In the genomic region with DNA sequence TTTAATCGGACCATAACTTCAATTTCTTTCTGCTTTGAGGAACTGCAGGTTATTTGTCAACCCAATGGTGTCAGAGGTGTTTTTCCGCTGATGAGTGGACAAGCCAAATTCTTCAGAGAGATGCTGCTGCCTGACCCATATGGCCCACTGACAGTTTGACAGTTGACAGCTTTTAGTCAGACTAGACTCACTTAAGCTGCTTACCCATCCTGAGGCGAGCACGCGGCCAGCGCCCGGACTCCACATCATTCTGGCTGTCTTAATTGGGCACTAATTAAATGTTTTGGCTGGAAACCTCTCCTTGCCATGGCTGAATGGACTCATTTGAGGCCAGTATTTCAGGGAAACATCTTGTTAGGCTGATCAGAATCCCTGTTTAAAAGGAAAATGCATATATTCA, we compare ENCODE assay signal across 18 cellular contexts.
DNase-seq lines count a peak whose midpoint lies in the region; ATAC-seq and TF ChIP-seq lines count a peak whose summit lies in the region.
"Had no signal": no experiment of that assay in that cellular context is flagged by ENCODE, and none has a peak within 500 bp of the region (broad histone marks: within the 10 kb centered on the region; RNA-seq: fewer than 3 reads in every experiment).

No MANE protein-coding gene starts in this region.

- H3K36me3 Mint-ChIP-seq in glutamatergic neuron (ENCODE audit: unreplicated experiment) = peaks cover 3% of the 10 kb centered on the region
- H3K36me3 Mint-ChIP-seq in naive thymus-derived CD8-positive, alpha-beta T cell = no peaks in the 10 kb centered on the region
- H3K36me3 Mint-ChIP-seq in WTC11 = no peaks in the 10 kb centered on the region
- H3K36me3 Mint-ChIP-seq: CD4-positive, CD25-positive, alpha-beta regulatory T cell; CD8-positive, alpha-beta memory T cell had no signal

- CTCF ChIA-PET in WTC11 (lab: Charles Lee) = interaction anchor here (1.5 kb wide), 1 partner anchor 108 kb away, joined by 4 read pairs; no protein-coding TSS in a partner anchor
- CTCF ChIA-PET in HEK293T (lab: Yijun Ruan, JAX) = no interaction called here

- POLR2A ChIA-PET in naive thymus-derived CD8-positive, alpha-beta T cell (lab: Charles Lee) = no interaction called here
- POLR2A ChIA-PET in WTC11 (lab: Charles Lee) = no interaction called here
- POLR2A ChIA-PET in HEK293T (lab: Yijun Ruan, JAX) = no interaction called here

- H3K4me1 Mint-ChIP-seq in glutamatergic neuron (ENCODE audit: low read depth, unreplicated experiment) (peaks cover 11% of the 10 kb centered on the region), WTC11 (peaks cover 45% of the 10 kb centered on the region)
- H3K4me1 Mint-ChIP-seq in naive thymus-derived CD8-positive, alpha-beta T cell = no peaks in the 10 kb centered on the region
- H3K4me1 Mint-ChIP-seq: CD4-positive, CD25-positive, alpha-beta regulatory T cell; CD8-positive, alpha-beta memory T cell had no signal

- H3K27ac Mint-ChIP-seq in glutamatergic neuron (ENCODE audit: unreplicated experiment) = peak overlapping the region; percentile 29
- no peak overlapping the region for H3K27ac Mint-ChIP-seq in naive thymus-derived CD8-positive, alpha-beta T cell
- no peak overlapping the region for H3K27ac Mint-ChIP-seq in WTC11
- H3K27ac Mint-ChIP-seq: CD4-positive, CD25-positive, alpha-beta regulatory T cell; CD8-positive, alpha-beta memory T cell had no signal

- H3K27me3 Mint-ChIP-seq in glutamatergic neuron (ENCODE audit: unreplicated experiment) = no peaks in the 10 kb centered on the region
- H3K27me3 Mint-ChIP-seq in naive thymus-derived CD8-positive, alpha-beta T cell = peaks cover 0 to 3% (median 0%) of the 10 kb centered on the region in 5 donors
- H3K27me3 Mint-ChIP-seq in WTC11 (ENCODE audit: low read depth) = no peaks in the 10 kb centered on the region
- H3K27me3 Mint-ChIP-seq: CD4-positive, CD25-positive, alpha-beta regulatory T cell; CD8-positive, alpha-beta memory T cell had no signal

- H3K4me3 Mint-ChIP-seq in glutamatergic neuron (ENCODE audit: unreplicated experiment) (no peak overlapping the region), WTC11 (no peak overlapping the region)
- H3K4me3 Mint-ChIP-seq in naive thymus-derived CD8-positive, alpha-beta T cell = no peak overlapping the region
- H3K4me3 Mint-ChIP-seq: CD4-positive, CD25-positive, alpha-beta regulatory T cell; CD8-positive, alpha-beta memory T cell had no signal

- peak; percentile 81 for DNase-seq in NCI-H446 treated with DMSO at 0.1 percent for 48 hours (lab: John Stamatoyannopoulos, UW)
- DNase-seq in NCI-H82 (lab: John Stamatoyannopoulos, UW) = peak; percentile 91
- DNase-seq in glutamatergic neuron = no peak
- DNase-seq in retina = peak; percentile 73
- no peak for DNase-seq in naive thymus-derived CD8-positive, alpha-beta T cell
- DNase-seq in WTC11 (ENCODE audit: low spot score) = no peak
- no peak for DNase-seq in HEK293T (ENCODE audit: extremely low spot score)
- DNase-seq: ACHN; BE2C; C1 segment of cervical spinal cord; CD4-positive, CD25-positive, alpha-beta regulatory T cell; CD8-positive, alpha-beta memory T cell; COR-L47; DMS153; DMS79; GM23248 had no signal

- H3K9me3 Mint-ChIP-seq in glutamatergic neuron (ENCODE audit: unreplicated experiment) (no peaks in the 10 kb centered on the region), WTC11 (no peaks in the 10 kb centered on the region)
- H3K9me3 Mint-ChIP-seq in naive thymus-derived CD8-positive, alpha-beta T cell = no peaks in the 10 kb centered on the region
- H3K9me3 Mint-ChIP-seq: CD4-positive, CD25-positive, alpha-beta regulatory T cell had no signal

- TF ChIP-seq CTCF in glutamatergic neuron (IDR thresholded peaks at IDR 0.05; ENCODE audit: partially characterized antibody, unreplicated experiment) (no peak), WTC11 (IDR thresholded peaks at IDR 0.05) (no peak)

- ATAC-seq in naive thymus-derived CD8-positive, alpha-beta T cell = no peak
- no peak for ATAC-seq in GM18867 (IDR thresholded peaks at IDR 0.05; ENCODE audit: unreplicated experiment)
- no peak for ATAC-seq in WTC11
- ATAC-seq: GM12878 had no signal

TF ChIP-seq in WTC11, 78 proteins besides CTCF, POLR2A, EP300 and RAD21 (continues in another document):
- TF ChIP-seq, protein P1, sequence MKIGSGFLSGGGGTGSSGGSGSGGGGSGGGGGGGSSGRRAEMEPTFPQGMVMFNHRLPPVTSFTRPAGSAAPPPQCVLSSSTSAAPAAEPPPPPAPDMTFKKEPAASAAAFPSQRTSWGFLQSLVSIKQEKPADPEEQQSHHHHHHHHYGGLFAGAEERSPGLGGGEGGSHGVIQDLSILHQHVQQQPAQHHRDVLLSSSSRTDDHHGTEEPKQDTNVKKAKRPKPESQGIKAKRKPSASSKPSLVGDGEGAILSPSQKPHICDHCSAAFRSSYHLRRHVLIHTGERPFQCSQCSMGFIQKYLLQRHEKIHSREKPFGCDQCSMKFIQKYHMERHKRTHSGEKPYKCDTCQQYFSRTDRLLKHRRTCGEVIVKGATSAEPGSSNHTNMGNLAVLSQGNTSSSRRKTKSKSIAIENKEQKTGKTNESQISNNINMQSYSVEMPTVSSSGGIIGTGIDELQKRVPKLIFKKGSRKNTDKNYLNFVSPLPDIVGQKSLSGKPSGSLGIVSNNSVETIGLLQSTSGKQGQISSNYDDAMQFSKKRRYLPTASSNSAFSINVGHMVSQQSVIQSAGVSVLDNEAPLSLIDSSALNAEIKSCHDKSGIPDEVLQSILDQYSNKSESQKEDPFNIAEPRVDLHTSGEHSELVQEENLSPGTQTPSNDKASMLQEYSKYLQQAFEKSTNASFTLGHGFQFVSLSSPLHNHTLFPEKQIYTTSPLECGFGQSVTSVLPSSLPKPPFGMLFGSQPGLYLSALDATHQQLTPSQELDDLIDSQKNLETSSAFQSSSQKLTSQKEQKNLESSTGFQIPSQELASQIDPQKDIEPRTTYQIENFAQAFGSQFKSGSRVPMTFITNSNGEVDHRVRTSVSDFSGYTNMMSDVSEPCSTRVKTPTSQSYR (CRISPR knock-in tag; IDR thresholded peaks at IDR 0.05) = no peak
- no peak for TF ChIP-seq EMX1 (CRISPR knock-in tag; IDR thresholded peaks at IDR 0.05)
- TF ChIP-seq, protein P2, sequence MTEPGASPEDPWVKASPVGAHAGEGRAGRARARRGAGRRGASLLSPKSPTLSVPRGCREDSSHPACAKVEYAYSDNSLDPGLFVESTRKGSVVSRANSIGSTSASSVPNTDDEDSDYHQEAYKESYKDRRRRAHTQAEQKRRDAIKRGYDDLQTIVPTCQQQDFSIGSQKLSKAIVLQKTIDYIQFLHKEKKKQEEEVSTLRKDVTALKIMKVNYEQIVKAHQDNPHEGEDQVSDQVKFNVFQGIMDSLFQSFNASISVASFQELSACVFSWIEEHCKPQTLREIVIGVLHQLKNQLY (CRISPR knock-in tag; IDR thresholded peaks at IDR 0.05) = no peak

TF ChIP-seq in HEK293T, 16 proteins besides CTCF, POLR2A, EP300 and RAD21:
- TF ChIP-seq SP1 (IDR thresholded peaks at IDR 0.05) = no peak

Comparison
In these comparisons a context has a peak if more than half of its experiments do, and no peak if none do; other contexts are left out.
1. DNase-seq: peak in NCI-H446 treated with DMSO at 0.1 percent for 48 hours (single experiment), NCI-H82 (single experiment) and retina (single experiment); none in glutamatergic neuron (single experiment), naive thymus-derived CD8-positive, alpha-beta T cell (0 of 10), WTC11 (single experiment) and HEK293T (single experiment).